In genomic region chr16:30757316-30757715, GRCh38 we compare ENCODE assay signal across 18 cellular contexts. TPM values are rescaled to one million over a fixed set of nuclear protein-coding genes. Genes with fewer than 3 reads are reported as not detected.
DNase-seq lines count a peak whose midpoint lies in the region; ATAC-seq and TF ChIP-seq lines count a peak whose summit lies in the region.
"Had no signal": no experiment of that assay in that cellular context is flagged by ENCODE, and none has a peak within 500 bp of the region (broad histone marks: within the 10 kb centered on the region; RNA-seq: fewer than 3 reads in every experiment).

No MANE protein-coding gene starts in this region.

- H3K4me1 Mint-ChIP-seq in activated B cell treated with CpG ODN at 0.5 μM for 24 hours: peaks cover 24% of the 10 kb centered on the region
- H3K4me1 Mint-ChIP-seq in activated CD4-positive, alpha-beta T cell treated with anti-CD3 and anti-CD28 coated beads for 36 hours: peaks cover 10% of the 10 kb centered on the region

- H3K14ac ChIP-seq in mesenchymal stem cell (ENCODE audit: low read length in 2 of 2): no peak overlapping the region

- H3K9me3 ChIP-seq in mesenchymal stem cell (ENCODE audit: control insufficient read depth, low read length) (no peaks in the 10 kb centered on the region), spleen (no peaks in the 10 kb centered on the region)
- H3K9me3 ChIP-seq: SK-N-SH had no signal

- ATAC-seq in activated B cell treated with CpG ODN at 0.5 μM for 24 hours (ENCODE audit: low read depth) (no peak), HG03565 (IDR thresholded peaks at IDR 0.05; ENCODE audit: unreplicated experiment) (no peak)
- no peak for ATAC-seq in activated CD4-positive, alpha-beta T cell treated with anti-CD3 and anti-CD28 coated beads for 36 hours

- peak overlapping the region; percentile 18 for H3K27ac Mint-ChIP-seq in activated B cell treated with CpG ODN at 0.5 μM for 24 hours
- H3K27ac Mint-ChIP-seq in activated CD4-positive, alpha-beta T cell treated with anti-CD3 and anti-CD28 coated beads for 36 hours: no peak overlapping the region

- H4K8ac ChIP-seq in mesenchymal stem cell (ENCODE audit: low read length): peak overlapping the region; percentile 39

- CTCF ChIA-PET in activated B cell treated with CpG ODN at 0.5 μM for 24 hours (lab: Charles Lee): no interaction called here
- CTCF ChIA-PET in activated CD4-positive, alpha-beta T cell treated with anti-CD3 and anti-CD28 coated beads for 36 hours (lab: Charles Lee): interaction anchor here (0.6 kb wide), 1 partner anchor 796 kb away, joined by 3 read pairs; no protein-coding TSS in a partner anchor

- H3K4me3 Mint-ChIP-seq in activated B cell treated with CpG ODN at 0.5 μM for 24 hours: no peak overlapping the region
- no peak overlapping the region for H3K4me3 Mint-ChIP-seq in activated CD4-positive, alpha-beta T cell treated with anti-CD3 and anti-CD28 coated beads for 36 hours

- H3K27me3 ChIP-seq in mesenchymal stem cell (ENCODE audit: control insufficient read depth in 1 of 2, insufficient read depth in 1 of 2, low read length in 2 of 2) (no peaks in the 10 kb centered on the region), spleen (replicated peaks in 1 of 7) (no peaks in the 10 kb centered on the region)

- H3K9me3 Mint-ChIP-seq in activated B cell treated with CpG ODN at 0.5 μM for 24 hours: no peaks in the 10 kb centered on the region
- no peaks in the 10 kb centered on the region for H3K9me3 Mint-ChIP-seq in activated CD4-positive, alpha-beta T cell treated with anti-CD3 and anti-CD28 coated beads for 36 hours (ENCODE audit: low read depth)
- H3K9me3 Mint-ChIP-seq: IgD-negative memory B cell had no signal

- no peak overlapping the region for H3K18ac ChIP-seq in mesenchymal stem cell (ENCODE audit: low read depth in 1 of 2, low read length in 2 of 2)

- H2BK12ac ChIP-seq in mesenchymal stem cell (ENCODE audit: low read length in 2 of 2): no peak overlapping the region

- POLR2A ChIA-PET in activated B cell treated with CpG ODN at 0.5 μM for 24 hours (lab: Charles Lee): interaction anchor here (0.6 to 0.7 kb wide), 2 partner anchors 127 to 441 kb away, joined by 3 to 6 read pairs; no protein-coding TSS in a partner anchor
- POLR2A ChIA-PET in activated CD4-positive, alpha-beta T cell treated with anti-CD3 and anti-CD28 coated beads for 36 hours (lab: Charles Lee): interaction anchor here (0.5 kb wide), 1 partner anchor 120 kb away, joined by 3 read pairs; no protein-coding TSS in a partner anchor

- no peaks in the 10 kb centered on the region for H3K4me1 ChIP-seq in mesenchymal stem cell (ENCODE audit: control insufficient read depth, insufficient read depth, low read depth, low read length)
- H3K4me1 ChIP-seq in spleen: peaks cover 10 to 39% (median 27%) of the 10 kb centered on the region in 6 donors

- no peak for TF ChIP-seq CTCF in activated B cell treated with CpG ODN at 0.5 μM for 24 hours (IDR thresholded peaks at IDR 0.05)
- TF ChIP-seq CTCF in spleen (IDR thresholded peaks at IDR 0.05 in 8 of 11, conservative IDR thresholded peaks at IDR 0.05 in 3 of 11): no peak

- H3K4me3 ChIP-seq in mesenchymal stem cell (ENCODE audit: insufficient read depth in 1 of 2, low read depth in 1 of 2, low read length in 2 of 2) (no peak overlapping the region), spleen (no peak overlapping the region)

- H3K9ac ChIP-seq in mesenchymal stem cell (ENCODE audit: low read length): no peak overlapping the region
- H3K9ac ChIP-seq: SK-N-SH had no signal

- no peak for DNase-seq in activated B cell treated with CpG ODN at 0.5 μM for 24 hours
- DNase-seq in mesenchymal stem cell: no peak
- peak; percentile 46 for DNase-seq in spleen
- no peak for DNase-seq in stimulated activated naive CD4-positive, alpha-beta T cell treated with Interleukin-2 at 50 U/mL for 16 hours (lab: John Stamatoyannopoulos, UW)
- no peak for DNase-seq in activated CD4-positive, alpha-beta T cell treated with anti-CD3 and anti-CD28 coated beads for 36 hours
- DNase-seq: ACHN, DND-41, H7, NCI-H1105, NCI-H1694 treated with DMSO at 0.1 percent for 48 hours, NCI-H2107, NCI-H226, NCI-H524, SHP77 treated with DMSO at 0.1 percent for 48 hours, SK-N-SH had no signal

- peaks cover 54 to 62% of the 10 kb centered on the region in 2 experiments for H3K36me3 ChIP-seq in mesenchymal stem cell (ENCODE audit: control insufficient read depth in 1 of 2, insufficient read depth in 2 of 2, low read depth in 1 of 2, low read length in 2 of 2)
- peaks cover 0 to 67% (median 44%) of the 10 kb centered on the region in 6 donors for H3K36me3 ChIP-seq in spleen

- no peak overlapping the region for H3K4ac ChIP-seq in mesenchymal stem cell (ENCODE audit: low read depth in 1 of 2, low read length in 2 of 2)

- no peak overlapping the region for H2AFZ ChIP-seq in mesenchymal stem cell (ENCODE audit: low read depth, low read length)

- intact Hi-C loops in activated B cell treated with CpG ODN at 0.5 μM for 24 hours (cut with micrococcal nuclease) (no loop called here), spleen (cut with DNase I; ENCODE audit: low total_unique reads) (no loop called here)
- intact Hi-C loops in activated CD4-positive, alpha-beta T cell treated with anti-CD3 and anti-CD28 coated beads for 36 hours (cut with DNase I, micrococcal nuclease): no loop called here

- no peak overlapping the region for H3K4me2 ChIP-seq in mesenchymal stem cell (ENCODE audit: low read length, poor library complexity, severe bottlenecking)
- H3K4me2 ChIP-seq: SK-N-SH had no signal

- H3K23ac ChIP-seq in mesenchymal stem cell (ENCODE audit: low read length in 2 of 2): no peak overlapping the region

- H4K91ac ChIP-seq in mesenchymal stem cell (ENCODE audit: low read length): no peak overlapping the region

- H2BK5ac ChIP-seq in mesenchymal stem cell (ENCODE audit: low read depth, low read length, poor library complexity, severe bottlenecking): no peak overlapping the region

- H2BK15ac ChIP-seq in mesenchymal stem cell (ENCODE audit: low read depth, poor library complexity, severe bottlenecking): no peak overlapping the region

- H3K36me3 Mint-ChIP-seq in activated B cell treated with CpG ODN at 0.5 μM for 24 hours (ENCODE audit: low read depth): peaks cover 48% of the 10 kb centered on the region
- H3K36me3 Mint-ChIP-seq in activated CD4-positive, alpha-beta T cell treated with anti-CD3 and anti-CD28 coated beads for 36 hours (ENCODE audit: low read depth): peaks cover 3% of the 10 kb centered on the region
- H3K36me3 Mint-ChIP-seq: IgD-negative memory B cell had no signal

- TF ChIP-seq POLR2A in GM19193 (IDR thresholded peaks at IDR 0.05; ENCODE audit: extremely low read depth, insufficient read depth, insufficient read length): peak; percentile 20
- no peak for TF ChIP-seq POLR2A in spleen (IDR thresholded peaks at IDR 0.05)

- H3K79me1 ChIP-seq in mesenchymal stem cell (replicated peaks; ENCODE audit: low read length, poor library complexity, severe bottlenecking): peaks cover 25% of the 10 kb centered on the region

- H2AK5ac ChIP-seq in mesenchymal stem cell (ENCODE audit: low read length, severe bottlenecking): no peak overlapping the region

- WGBS in mesenchymal stem cell: 96% methylated on average over 7 of the region's 7 CpGs
- 81 to 86% (median 84%) methylated on average over 5 to 7 of the region's 7 CpGs for WGBS in spleen, 5 donors

- H2BK120ac ChIP-seq in mesenchymal stem cell (ENCODE audit: low read depth, low read length): no peak overlapping the region

- no peaks in the 10 kb centered on the region for H3K27me3 Mint-ChIP-seq in activated B cell treated with CpG ODN at 0.5 μM for 24 hours
- no peaks in the 10 kb centered on the region for H3K27me3 Mint-ChIP-seq in activated CD4-positive, alpha-beta T cell treated with anti-CD3 and anti-CD28 coated beads for 36 hours
- H3K27me3 Mint-ChIP-seq: IgD-negative memory B cell had no signal

- no peak overlapping the region for H3K27ac ChIP-seq in mesenchymal stem cell (ENCODE audit: low read length, poor library complexity, severe bottlenecking)
- no peak overlapping the region for H3K27ac ChIP-seq in spleen

RNA-seq across cellular contexts. Expression of gene CFAP119, which starts 4.5 kb away (rescaled TPM):
- 6.2 and 8.8 TPM in 2 replicates for total RNA-seq in activated B cell treated with CpG ODN at 0.5 μM for 24 hours
- polyA plus RNA-seq in mesenchymal stem cell (2013, experiment 1 of 2): 4.8 TPM
- 4.8 TPM for polyA plus RNA-seq in mesenchymal stem cell (2013, experiment 2 of 2)
- total RNA-seq in spleen: 1 to 10 TPM; 3.1 to 7.2 (median 4.1) TPM
- 10 to 100 TPM in 1 of 3 donors, 1 to 10 TPM in 2; 8.2 to 15.5 (median 8.3) TPM for polyA plus RNA-seq in spleen
- 1 to 10 TPM; 1.7 to 3.1 TPM for total RNA-seq in activated CD4-positive, alpha-beta T cell treated with anti-CD3 and anti-CD28 coated beads for 36 hours

RNA-seq across cellular contexts. Expression of gene RNF40, which starts 4.8 kb away (rescaled TPM):
- total RNA-seq in activated B cell treated with CpG ODN at 0.5 μM for 24 hours (99.6 and 117 TPM in 2 replicates), spleen (100 to 1,000 TPM in 2 of 7 donors, 10 to 100 TPM in 5; 65.9 to 111 (median 88.8) TPM)
- polyA plus RNA-seq in mesenchymal stem cell (2013, experiment 1 of 2): 48.5 TPM
- polyA plus RNA-seq in mesenchymal stem cell (2013, experiment 2 of 2): 47.8 TPM
- 10 to 100 TPM; 38.1 to 63.9 (median 50.0) TPM for polyA plus RNA-seq in spleen
- total RNA-seq in activated CD4-positive, alpha-beta T cell treated with anti-CD3 and anti-CD28 coated beads for 36 hours: 10 to 100 TPM; 72.3 to 85.5 TPM

RNA-seq across cellular contexts. Expression of gene PHKG2, which starts 9.1 kb away (rescaled TPM):
- total RNA-seq in activated B cell treated with CpG ODN at 0.5 μM for 24 hours: 45.3 and 51.4 TPM in 2 replicates
- polyA plus RNA-seq in mesenchymal stem cell (2013, experiment 1 of 2): 22.5 TPM
- polyA plus RNA-seq in mesenchymal stem cell (2013, experiment 2 of 2): 21.9 TPM
- 10 to 100 TPM; 28.5 to 36.7 (median 34.0) TPM for total RNA-seq in spleen
- 10 to 100 TPM; 30.3 to 51.6 (median 42.8) TPM for polyA plus RNA-seq in spleen
- total RNA-seq in activated CD4-positive, alpha-beta T cell treated with anti-CD3 and anti-CD28 coated beads for 36 hours: 10 to 100 TPM; 21.8 to 26.0 TPM

RNA-seq across cellular contexts. Expression of gene ZNF629, which starts 29.7 kb away (rescaled TPM):
- 9.1 and 9.3 TPM in 2 replicates for total RNA-seq in activated B cell treated with CpG ODN at 0.5 μM for 24 hours
- polyA plus RNA-seq in mesenchymal stem cell (2013, experiment 1 of 2): 13.8 TPM
- 13.2 TPM for polyA plus RNA-seq in mesenchymal stem cell (2013, experiment 2 of 2)
- total RNA-seq in spleen: 10 to 100 TPM in 5 of 7 donors, 1 to 10 TPM in 2; 7.6 to 13.9 (median 12.5) TPM
- polyA plus RNA-seq in spleen: 1 to 10 TPM; 1.3 to 3.1 (median 1.7) TPM
- total RNA-seq in activated CD4-positive, alpha-beta T cell treated with anti-CD3 and anti-CD28 coated beads for 36 hours: 1 to 10 TPM; 3.4 to 3.7 TPM

RNA-seq across cellular contexts. Expression of gene SRCAP, which starts 58.3 kb away (rescaled TPM):
- total RNA-seq in activated B cell treated with CpG ODN at 0.5 μM for 24 hours: 109 and 123 TPM in 2 replicates
- 17.1 TPM for polyA plus RNA-seq in mesenchymal stem cell (2013, experiment 1 of 2)
- polyA plus RNA-seq in mesenchymal stem cell (2013, experiment 2 of 2): 16.0 TPM
- 10 to 100 TPM; 52.8 to 85.7 (median 72.7) TPM for total RNA-seq in spleen
- polyA plus RNA-seq in spleen: 10 to 100 TPM in 1 of 3 donors, 1 to 10 TPM in 2; 1.2 to 19.0 (median 1.4) TPM
- 10 to 100 TPM; 58.7 to 69.5 TPM for total RNA-seq in activated CD4-positive, alpha-beta T cell treated with anti-CD3 and anti-CD28 coated beads for 36 hours
